Comparison of ENCODE assay signal across 13 cellular contexts in the genomic region with DNA sequence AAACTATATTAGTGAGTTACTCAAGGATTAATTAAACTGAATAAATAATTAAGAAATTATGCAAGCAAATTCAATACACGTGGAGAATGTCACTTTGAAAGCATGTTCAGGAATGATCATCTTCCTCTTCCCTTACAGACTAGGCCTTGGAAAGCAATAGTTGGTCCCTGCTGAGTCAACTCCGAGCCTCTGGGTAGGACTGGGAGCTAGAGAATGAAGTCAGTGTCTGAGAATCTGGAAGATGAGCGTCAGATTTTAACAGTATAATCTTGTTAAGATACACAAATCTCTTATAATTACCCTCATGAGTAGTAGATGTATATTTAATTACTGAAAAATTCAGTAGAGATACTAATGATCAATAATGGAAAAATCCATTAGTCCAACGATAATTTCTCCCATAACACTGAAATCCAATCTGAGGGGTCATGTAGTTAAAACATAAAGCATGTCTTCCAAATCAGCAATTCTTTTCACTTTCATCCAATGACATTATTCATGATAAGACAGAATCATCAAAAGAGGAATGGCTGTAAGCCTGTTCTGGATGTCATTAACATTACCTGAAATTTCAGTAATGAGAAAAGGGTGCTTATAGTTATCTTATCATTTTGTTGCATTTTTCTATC.
"Had no signal": no experiment of that assay in that cellular context is flagged by ENCODE, and none has a peak within 500 bp of the region (broad histone marks: within the 10 kb centered on the region; RNA-seq: fewer than 3 reads in every experiment).

No MANE protein-coding gene starts in this region.

- H3K9me3 Mint-ChIP-seq: immature natural killer cell, nephron progenitor cell had no signal

- H3K4me3 Mint-ChIP-seq: activated naive CD8-positive, alpha-beta T cell; immature natural killer cell; nephron progenitor cell had no signal

- H3K27ac ChIP-seq: tibial nerve had no signal

- H3K27me3 ChIP-seq: tibial nerve had no signal

- H3K36me3 ChIP-seq: tibial nerve had no signal

- DNase-seq: activated CD4-positive, alpha-beta T cell treated with anti-CD3 and anti-CD28 coated beads, Interleukin-2, amount 50 U/mL, for 4 hours; activated CD4-positive, CD25-positive, alpha-beta regulatory T cell treated with anti-CD3 and anti-CD28 coated beads, Interleukin-2, amount 50 U/mL, for 72 hours; activated T-cell treated with anti-CD3 and anti-CD28 coated beads for 4 hours; amniotic stem cell; immature natural killer cell; nephron progenitor cell; nucleus accumbens; stimulated activated naive CD8-positive, alpha-beta T cell treated with anti-CD3 and anti-CD28 coated beads, Interleukin-15, Interleukin-2, amounts not matched to agents 100 U/mL and 50 U/mL, for 24 hours; T-helper 1 cell; T-helper 9 cell had no signal

- H3K4me3 ChIP-seq: lung, tibial nerve had no signal

- H3K27ac Mint-ChIP-seq: activated naive CD8-positive, alpha-beta T cell; immature natural killer cell; nephron progenitor cell had no signal

- H3K9me3 ChIP-seq: tibial nerve had no signal

- H3K36me3 Mint-ChIP-seq: activated naive CD8-positive, alpha-beta T cell; immature natural killer cell had no signal
